ENCODE assay signal across 24 cellular contexts in genomic region chrX:42123369-42123768, GRCh38.
"Had no signal": no experiment of that assay in that cellular context is flagged by ENCODE, and none has a peak within 500 bp of the region (broad histone marks: within the 10 kb centered on the region; RNA-seq: fewer than 3 reads in every experiment).

No MANE protein-coding gene starts in this region.

- H3K9me3 Mint-ChIP-seq: T-cell had no signal

- H3K4me3 Mint-ChIP-seq: T-cell had no signal

- FAIRE-seq: HepG2, RCC 7860 had no signal

- H3K36me3 ChIP-seq: MG63 had no signal

- H3K4me2 ChIP-seq: SK-N-SH had no signal

- H3K36me3 Mint-ChIP-seq: T-cell had no signal

- H3K4me3 ChIP-seq: MG63 had no signal

- H3K27me3 ChIP-seq: MG63 had no signal

- H3K9ac ChIP-seq: SK-N-SH had no signal

- ATAC-seq: HepG2, T-cell had no signal

- DNase-seq: IMR-90, Karpas-422, KG1, MG63, NCI-H1092, NCI-H1105 treated with DMSO at 0.1 percent for 48 hours, NCI-H1417 treated with DMSO at 0.1 percent for 48 hours, NCI-H1694, NCI-H187 treated with DMSO at 0.1 percent for 48 hours, NCI-H2029 treated with DMSO at 0.1 percent for 48 hours, NCI-H2171, NCI-H226, NCI-H446, NCI-H510A, NCI-H524 treated with DMSO at 0.1 percent for 48 hours, NCI-H69, NCI-H774, Right ventricle myocardium superior, RPMI8226, SK-N-SH, SW 1271, T-cell had no signal

- H3K27ac Mint-ChIP-seq: T-cell had no signal

- H3K9me3 ChIP-seq: MG63, SK-N-SH had no signal
